ENCODE assay signal across 8 cellular contexts in the genomic region with DNA sequence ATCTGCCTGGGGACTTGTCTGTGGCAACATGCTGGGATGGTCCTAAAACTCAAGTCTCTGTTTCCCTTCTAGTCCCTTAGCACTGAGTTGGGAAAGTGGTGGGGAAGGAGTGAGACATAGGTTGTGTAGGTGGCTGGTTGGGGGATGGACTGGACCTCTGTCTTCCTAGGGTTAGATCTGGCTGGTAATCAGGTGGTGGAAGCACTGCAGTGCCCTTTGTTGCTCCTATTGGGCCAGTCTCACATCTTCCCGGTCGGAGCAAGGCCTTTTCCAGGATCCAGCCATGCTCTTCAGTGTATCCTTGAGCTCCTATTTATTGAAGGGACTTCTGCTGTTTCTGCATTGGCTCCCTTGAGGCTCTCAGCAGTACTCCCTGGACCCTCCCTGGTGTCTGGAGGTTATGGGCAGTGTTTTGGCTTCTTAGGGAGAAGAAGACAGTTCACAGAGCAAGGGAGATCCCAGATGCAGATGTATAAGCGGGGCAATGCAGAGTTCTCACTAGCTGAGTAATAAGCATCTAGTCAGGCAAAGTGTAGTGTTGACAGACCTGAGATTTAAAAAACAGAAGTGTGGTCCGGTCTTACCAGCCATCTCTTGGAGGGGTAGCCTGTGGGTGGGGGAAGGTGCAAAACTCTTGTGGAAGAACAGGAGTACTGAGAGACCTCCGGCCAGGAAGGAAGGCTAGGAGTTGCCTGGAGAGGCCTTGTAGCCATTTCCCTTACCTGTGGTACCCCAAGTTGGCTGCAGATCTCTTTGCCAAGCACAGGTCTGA. TPM values are rescaled to one million over a fixed set of nuclear protein-coding genes. Genes with fewer than 3 reads are reported as not detected.
A peak's percentile ranks its signal among the peaks of the same experiment; 100 is the strongest.
DNase-seq lines count a peak whose midpoint lies in the region; ATAC-seq and TF ChIP-seq lines count a peak whose summit lies in the region.

No MANE protein-coding gene starts in this region.

- H3K27ac ChIP-seq in WERI-Rb-1 (peak overlapping the region; percentile 89), right cardiac atrium (ENCODE audit: low read length) (peak overlapping the region; percentile 65), stomach (peak overlapping the region; percentile 22 to 100 (median 97))

- no peak for TF ChIP-seq CTCF in WERI-Rb-1 (IDR thresholded peaks at IDR 0.05; ENCODE audit: low read depth, low read length)
- TF ChIP-seq CTCF in stomach (IDR thresholded peaks at IDR 0.05) = no peak

- H3K4me1 ChIP-seq in right cardiac atrium (ENCODE audit: control insufficient read depth, insufficient read depth, low read length) = peaks cover 12% of the 10 kb centered on the region
- peaks cover 41 to 71% (median 68%) of the 10 kb centered on the region in 4 donors for H3K4me1 ChIP-seq in stomach

- TF ChIP-seq EP300 in stomach (IDR thresholded peaks at IDR 0.05) = no peak

- H3K36me3 ChIP-seq in WERI-Rb-1 = peaks cover 43% of the 10 kb centered on the region
- H3K36me3 ChIP-seq in stomach = peaks cover 0 to 3% (median 0%) of the 10 kb centered on the region in 4 donors

- H3K9me3 ChIP-seq in WERI-Rb-1 (ENCODE audit: severe bottlenecking) = no peaks in the 10 kb centered on the region
- no peaks in the 10 kb centered on the region for H3K9me3 ChIP-seq in right cardiac atrium (ENCODE audit: control insufficient read depth, low read length)
- H3K9me3 ChIP-seq in stomach = no peaks in the 10 kb centered on the region

- WGBS in right cardiac atrium = 64% methylated on average over 5 of the region's 5 CpGs
- 51 to 63% (median 61%) methylated on average over 5 of the region's 5 CpGs for WGBS in stomach, 5 donors

- no peak for ATAC-seq in right cardiac atrium
- ATAC-seq in GM19455 (IDR thresholded peaks at IDR 0.05; ENCODE audit: unreplicated experiment) = no peak
- no peak for ATAC-seq in HG02588 (IDR thresholded peaks at IDR 0.05; ENCODE audit: unreplicated experiment)

- TF ChIP-seq POLR2A in stomach (IDR thresholded peaks at IDR 0.05) = no peak

- H3K27me3 ChIP-seq in WERI-Rb-1 (ENCODE audit: insufficient read depth, low read depth, severe bottlenecking) (no peaks in the 10 kb centered on the region), right cardiac atrium (ENCODE audit: control insufficient read depth, insufficient read depth) (no peaks in the 10 kb centered on the region), stomach (no peaks in the 10 kb centered on the region)

- intact Hi-C loops in right cardiac atrium (cut with DNase I) (no loop called here), stomach (cut with DNase I; ENCODE audit: low total_unique reads) (no loop called here)

- DNase-seq in NOMO-1 (lab: John Stamatoyannopoulos, UW; ENCODE audit: unreplicated experiment in 2 of 2) (peak; percentile 18 to 43), NOMO-1 treated with dmso at 0.1 percent for 144 hours (lab: John Stamatoyannopoulos, UW; ENCODE audit: unreplicated experiment) (no peak), WERI-Rb-1 (no peak), right cardiac atrium (no peak), stomach (no peak), NCI-H2227 (lab: John Stamatoyannopoulos, UW; ENCODE audit: unreplicated experiment) (no peak)

- H3K4me3 ChIP-seq in WERI-Rb-1 (ENCODE audit: low read depth, low read length) (peak overlapping the region; percentile 90), right cardiac atrium (ENCODE audit: low read length) (peak overlapping the region; percentile 89), stomach (peak overlapping the region; percentile 86 to 100 (median 99))

RNA-seq across cellular contexts. Expression of a gene that starts 1.3 kb away (rescaled TPM):
- total RNA-seq in right cardiac atrium = 10 to 100 TPM; 66.6 to 80.7 (median 68.2) TPM
- polyA plus RNA-seq in right cardiac atrium = 125 TPM
- total RNA-seq in stomach = 10 to 100 TPM in 4 of 5 donors, 1 to 10 TPM in 1; 9.3 to 64.7 (median 25.7) TPM
- polyA plus RNA-seq in stomach = 100 to 1,000 TPM in 2 of 3 donors, 10 to 100 TPM in 1; 92.0 to 125 (median 112) TPM

RNA-seq across cellular contexts. Expression of a gene that starts 2.0 kb away (rescaled TPM):
- 10 to 100 TPM; 24.3 to 29.0 (median 27.4) TPM for total RNA-seq in right cardiac atrium
- 26.7 TPM for polyA plus RNA-seq in right cardiac atrium
- 10 to 100 TPM; 27.4 to 80.7 (median 71.0) TPM for total RNA-seq in stomach
- polyA plus RNA-seq in stomach = 10 to 100 TPM; 36.8 to 64.8 (median 48.3) TPM

RNA-seq across cellular contexts. Expression of a gene that starts 3.4 kb away (rescaled TPM):
- total RNA-seq in right cardiac atrium (10 to 100 TPM; 27.5 to 34.0 (median 32.0) TPM), stomach (100 to 1,000 TPM in 1 of 5 donors, 10 to 100 TPM in 4; 12.5 to 109 (median 53.9) TPM)
- polyA plus RNA-seq in right cardiac atrium (20.8 TPM), stomach (10 to 100 TPM; 15.8 to 25.7 (median 18.7) TPM)

RNA-seq across cellular contexts. Expression of a gene that starts 27.4 kb away (rescaled TPM):
- total RNA-seq in right cardiac atrium = 10 to 100 TPM; 29.7 to 35.6 (median 31.9) TPM
- polyA plus RNA-seq in right cardiac atrium = 21.7 TPM
- 100 to 1,000 TPM in 2 of 5 donors, 10 to 100 TPM in 3; 41.5 to 141 (median 58.5) TPM for total RNA-seq in stomach
- polyA plus RNA-seq in stomach = 10 to 100 TPM; 22.0 to 27.6 (median 22.2) TPM

RNA-seq across cellular contexts. Expression of a gene that starts 38.8 kb away (rescaled TPM):
- total RNA-seq in right cardiac atrium = under 1 TPM; 0.56 to 0.94 (median 0.79) TPM
- polyA plus RNA-seq in right cardiac atrium = 1.1 TPM
- 10 to 100 TPM in 1 of 5 donors, 1 to 10 TPM in 2, under 1 TPM in 1, not detected in 1; 0.45 to 25.7 (median 1.7) TPM for total RNA-seq in stomach
- polyA plus RNA-seq in stomach = 1 to 10 TPM in 1 of 3 donors, under 1 TPM in 2; 0.46 to 1.2 (median 1.00) TPM

Comparison
In these comparisons a context has a peak if more than half of its experiments do, and no peak if none do; other contexts are left out.
1. DNase-seq: peak in NOMO-1 (2 of 2); none in NOMO-1 treated with dmso at 0.1 percent for 144 hours (single experiment), WERI-Rb-1 (single experiment), right cardiac atrium (0 of 3), stomach (single experiment) and NCI-H2227 (single experiment).
2. Peak in every context shown above with its lines, with median percentiles within 50 percentile points of each other: H3K27ac ChIP-seq and H3K4me3 ChIP-seq.